In genomic region chr4:123259676-123260428, GRCh38 we compare ENCODE assay signal across 1 cellular context.
TF ChIP-seq lines count a peak whose summit lies in the region.

No MANE protein-coding gene starts in this region.

TF ChIP-seq in HepG2, 621 proteins besides CTCF, POLR2A, EP300 and RAD21:
- TF ChIP-seq ZZZ3 (CRISPR knock-in tag; IDR thresholded peaks at IDR 0.05; ENCODE audit: borderline replicate concordance) (no peak), BCLAF1 (IDR thresholded peaks at IDR 0.05) (no peak), RBAK (CRISPR knock-in tag; IDR thresholded peaks at IDR 0.05) (no peak), HOMEZ (CRISPR knock-in tag; IDR thresholded peaks at IDR 0.05; ENCODE audit: low read depth) (no peak), MAFK (conservative IDR thresholded peaks at IDR 0.05 in 1 of 2, IDR thresholded peaks at IDR 0.05 in 1 of 2; ENCODE audit: low read length in 2 of 2) (peak in 1 of 2 experiments; percentile 55; a peak in 3 of 4 replicates), JUND (CRISPR knock-in tag; IDR thresholded peaks at IDR 0.05) (no peak), ZBTB14 (CRISPR knock-in tag; IDR thresholded peaks at IDR 0.05) (no peak), ZNF691 (CRISPR knock-in tag; IDR thresholded peaks at IDR 0.05; ENCODE audit: borderline replicate concordance, low read depth) (no peak), MZF1 (CRISPR knock-in tag; IDR thresholded peaks at IDR 0.05; ENCODE audit: borderline replicate concordance) (no peak), ZNF235 (CRISPR knock-in tag; IDR thresholded peaks at IDR 0.05; ENCODE audit: borderline replicate concordance) (no peak), MAFF (IDR thresholded peaks at IDR 0.05; ENCODE audit: low read depth, low read length) (peak; percentile 40; the same call in 1 of the 2 replicates), REL (CRISPR knock-in tag; conservative IDR thresholded peaks at IDR 0.05) (no peak), SSRP1 (CRISPR knock-in tag; IDR thresholded peaks at IDR 0.05) (no peak), KMT2A (CRISPR knock-in tag; IDR thresholded peaks at IDR 0.05) (no peak)
